Comparison of ENCODE assay signal across 19 cellular contexts in genomic region chr7:151890355-151891004, GRCh38. TPM values are rescaled to one million over a fixed set of nuclear protein-coding genes. Genes with fewer than 3 reads are reported as not detected.
DNase-seq lines count a peak whose midpoint lies in the region; ATAC-seq and TF ChIP-seq lines count a peak whose summit lies in the region.
"Had no signal": no experiment of that assay in that cellular context is flagged by ENCODE, and none has a peak within 500 bp of the region (broad histone marks: within the 10 kb centered on the region; RNA-seq: fewer than 3 reads in every experiment).

No MANE protein-coding gene starts in this region.

- in situ Hi-C loops in brain microvascular endothelial cell (cut with HindIII; ENCODE audit: low pct_ligation_motif_present, low sequenced_read_pairs), result no loop called here

- H3K36me3 Mint-ChIP-seq in WTC11, result no peaks in the 10 kb centered on the region
- H3K36me3 Mint-ChIP-seq in osteocyte (ENCODE audit: unreplicated experiment), result no peaks in the 10 kb centered on the region
- H3K36me3 Mint-ChIP-seq: activated naive CD8-positive, alpha-beta T cell; type B pancreatic cell had no signal

- peaks cover 21% of the 10 kb centered on the region for H3K27me3 ChIP-seq in brain microvascular endothelial cell (replicated peaks)

- no peak overlapping the region for H3K4me3 ChIP-seq in brain microvascular endothelial cell (ENCODE audit: low read depth, low read length)
- H3K4me3 ChIP-seq: left lung, prostate gland had no signal

- TF ChIP-seq CTCF in WTC11 (IDR thresholded peaks at IDR 0.05) (no peak), osteocyte (IDR thresholded peaks at IDR 0.05) (no peak), brain microvascular endothelial cell (IDR thresholded peaks at IDR 0.05; ENCODE audit: low read depth, low read length, missing control alignments) (no peak)

- ATAC-seq in WTC11, result peak; percentile 60
- ATAC-seq: HCT116; left lung; stimulated activated naive CD8-positive, alpha-beta T cell treated with anti-CD3 and anti-CD28 coated beads, Interleukin-15, Interleukin-2, amounts not matched to agents 100 U/mL and 50 U/mL, for 24 hours had no signal

- DNase-seq in NOMO-1 (lab: John Stamatoyannopoulos, UW; ENCODE audit: unreplicated experiment in 2 of 2) (peak; percentile 4 to 16), NOMO-1 treated with dmso at 0.1 percent for 144 hours (lab: John Stamatoyannopoulos, UW; ENCODE audit: unreplicated experiment) (no peak), NCI-H187 treated with DMSO at 0.1 percent for 48 hours (lab: John Stamatoyannopoulos, UW) (peak; percentile 69), WTC11 (ENCODE audit: low spot score) (no peak), osteocyte (ENCODE audit: extremely low spot score, unreplicated experiment) (peak; percentile 48), brain microvascular endothelial cell (no peak), NCI-H128 (lab: John Stamatoyannopoulos, UW; ENCODE audit: unreplicated experiment) (no peak)
- no peak for DNase-seq in stimulated activated CD4-positive, alpha-beta T cell treated with anti-CD3 and anti-CD28 coated beads, Interleukin-2, amount 100 ng/mL, for 24 hours
- DNase-seq: activated CD4-positive, alpha-beta T cell treated with anti-CD3 and anti-CD28 coated beads, Interleukin-2, amount 10 ng/mL, durations not matched to agents 7 days and 5 days; effector CD4-positive, alpha-beta T cell; IMR-90; left lung; NCI-H1105 treated with DMSO at 0.1 percent for 48 hours; stimulated activated CD4-positive, alpha-beta T cell treated with anti-CD3 and anti-CD28 coated beads, Interleukin-12 subunit alpha, Interleukin-12 subunit beta, amount 100 ng/mL, for 4 hours; stimulated activated naive CD8-positive, alpha-beta T cell treated with anti-CD3 and anti-CD28 coated beads, Interleukin-15, Interleukin-2, amounts not matched to agents 100 U/mL and 50 U/mL, for 24 hours had no signal

- H3K36me3 ChIP-seq in brain microvascular endothelial cell (replicated peaks), result no peaks in the 10 kb centered on the region
- H3K36me3 ChIP-seq: left lung, prostate gland had no signal

- H3K27ac Mint-ChIP-seq in WTC11 (no peak overlapping the region), osteocyte (ENCODE audit: unreplicated experiment) (no peak overlapping the region)
- H3K27ac Mint-ChIP-seq: activated CD4-positive, alpha-beta T cell treated with anti-CD3 and anti-CD28 coated beads, Interleukin-2, amount 10 ng/mL, durations not matched to agents 7 days and 5 days; activated naive CD8-positive, alpha-beta T cell; type B pancreatic cell had no signal

- H3K4me1 Mint-ChIP-seq in WTC11 (peaks cover 8% of the 10 kb centered on the region), osteocyte (ENCODE audit: unreplicated experiment) (no peaks in the 10 kb centered on the region)
- H3K4me1 Mint-ChIP-seq: activated CD4-positive, alpha-beta T cell treated with anti-CD3 and anti-CD28 coated beads, Interleukin-2, amount 10 ng/mL, durations not matched to agents 7 days and 5 days had no signal

- H3K27me3 Mint-ChIP-seq in WTC11 (ENCODE audit: low read depth) (peaks cover 2% of the 10 kb centered on the region; the same call in 1 of the 2 replicates), osteocyte (ENCODE audit: unreplicated experiment) (peaks cover 76% of the 10 kb centered on the region)

- no peak overlapping the region for H3K27ac ChIP-seq in brain microvascular endothelial cell
- H3K27ac ChIP-seq: left lung, prostate gland had no signal

- POLR2A ChIA-PET in WTC11 (lab: Charles Lee), result no interaction called here

- H3K4me3 Mint-ChIP-seq in WTC11 (no peak overlapping the region), osteocyte (ENCODE audit: unreplicated experiment) (no peak overlapping the region)
- H3K4me3 Mint-ChIP-seq: activated CD4-positive, alpha-beta T cell treated with anti-CD3 and anti-CD28 coated beads, Interleukin-2, amount 10 ng/mL, durations not matched to agents 7 days and 5 days; activated naive CD8-positive, alpha-beta T cell; type B pancreatic cell had no signal

- H3K9me3 Mint-ChIP-seq in WTC11, result no peaks in the 10 kb centered on the region
- no peaks in the 10 kb centered on the region for H3K9me3 Mint-ChIP-seq in osteocyte (ENCODE audit: unreplicated experiment)
- H3K9me3 Mint-ChIP-seq: activated CD4-positive, alpha-beta T cell treated with anti-CD3 and anti-CD28 coated beads, Interleukin-2, amount 10 ng/mL, durations not matched to agents 7 days and 5 days; type B pancreatic cell had no signal

- CTCF ChIA-PET in WTC11 (lab: Charles Lee), result interaction anchor here (1.0 kb wide), 1 partner anchor 106 kb away, joined by 4 read pairs; no protein-coding TSS in a partner anchor

TF ChIP-seq in WTC11, 78 proteins besides CTCF, POLR2A, EP300 and RAD21:
- TF ChIP-seq SP1 (CRISPR knock-in tag; conservative IDR thresholded peaks at IDR 0.05) (no peak), ZNF219 (CRISPR knock-in tag; IDR thresholded peaks at IDR 0.05; ENCODE audit: borderline replicate concordance) (no peak), ETV6 (CRISPR knock-in tag; IDR thresholded peaks at IDR 0.05) (no peak), KAT7 (CRISPR knock-in tag; IDR thresholded peaks at IDR 0.05; ENCODE audit: borderline replicate concordance) (no peak), ZNF512 (CRISPR knock-in tag; IDR thresholded peaks at IDR 0.05; ENCODE audit: borderline replicate concordance) (no peak), GABPB1 (CRISPR knock-in tag; IDR thresholded peaks at IDR 0.05) (no peak), FOXK1 (CRISPR knock-in tag; IDR thresholded peaks at IDR 0.05) (no peak), E2F5 (CRISPR knock-in tag; IDR thresholded peaks at IDR 0.05) (no peak), GTF2I (CRISPR knock-in tag; conservative IDR thresholded peaks at IDR 0.05) (no peak), TP53 (CRISPR knock-in tag; IDR thresholded peaks at IDR 0.05) (no peak), TEAD4 (CRISPR knock-in tag; IDR thresholded peaks at IDR 0.05) (no peak), SOX15 (CRISPR knock-in tag; IDR thresholded peaks at IDR 0.05) (no peak), NR1H2 (CRISPR knock-in tag; IDR thresholded peaks at IDR 0.05) (no peak)

RNA-seq across cellular contexts. Expression of gene PRKAG2, which starts 13.6 kb away (rescaled TPM):
- total RNA-seq in WTC11 (2021) (14.7 to 20.3 TPM (median 17.0 TPM) in 3 replicates), osteocyte (13.5 and 14.4 TPM in 2 replicates)

Comparison
In these comparisons a context has a peak if more than half of its experiments do, and no peak if none do; other contexts are left out.
1. DNase-seq: peak in NOMO-1 (2 of 2), NCI-H187 treated with DMSO at 0.1 percent for 48 hours (single experiment) and osteocyte (single experiment); none in NOMO-1 treated with dmso at 0.1 percent for 144 hours (single experiment), WTC11 (single experiment), brain microvascular endothelial cell (single experiment), stimulated activated CD4-positive, alpha-beta T cell treated with anti-CD3 and anti-CD28 coated beads, Interleukin-2, amount 100 ng/mL, for 24 hours (0 of 2) and NCI-H128 (single experiment).